ENCODE assay signal across 8 cellular contexts in the genomic region with DNA sequence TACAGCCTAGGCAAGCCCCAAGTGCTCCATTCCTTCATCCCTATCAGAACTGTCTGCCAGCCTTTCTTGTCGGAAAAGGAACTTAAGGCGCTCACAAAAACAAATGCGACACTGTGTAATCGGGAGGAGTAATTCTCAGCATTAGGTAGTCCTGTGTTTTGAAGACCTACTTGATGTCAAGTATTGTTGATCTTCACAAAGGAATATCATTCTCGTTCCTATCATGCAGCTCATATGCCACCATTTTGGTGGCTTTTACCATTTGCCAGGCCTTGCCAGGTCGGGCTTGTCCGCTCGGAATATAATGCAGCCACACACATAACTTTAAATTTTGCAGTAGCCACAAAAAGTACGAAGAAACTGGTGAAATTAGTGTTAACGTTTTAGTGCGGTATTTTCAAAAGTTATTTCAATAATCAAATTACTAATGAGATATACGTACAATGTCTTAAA. TPM values are rescaled to one million over a fixed set of nuclear protein-coding genes. Genes with fewer than 3 reads are reported as not detected.
A peak's percentile ranks its signal among the peaks of the same experiment; 100 is the strongest.
DNase-seq lines count a peak whose midpoint lies in the region; ATAC-seq, FAIRE-seq and TF ChIP-seq lines count a peak whose summit lies in the region.

No MANE protein-coding gene starts in this region.

- no peaks in the 10 kb centered on the region; a peak in 2 of 5 replicates for H3K27me3 ChIP-seq in HepG2 (ENCODE audit: control insufficient read depth in 1 of 2, insufficient read depth in 2 of 2, low read length in 2 of 2)
- H3K27me3 ChIP-seq in transverse colon: no peaks in the 10 kb centered on the region

- TF ChIP-seq CTCF in astrocyte of the cerebellum (IDR thresholded peaks at IDR 0.05; ENCODE audit: low read depth, low read length, missing control alignments) (no peak), HepG2 (CRISPR knock-in tag; IDR thresholded peaks at IDR 0.05) (no peak), transverse colon (IDR thresholded peaks at IDR 0.05) (no peak)

- peak; percentile 39 for FAIRE-seq in HepG2 (lab: Jason Lieb, UNC)

- H3K79me2 ChIP-seq in HepG2 (ENCODE audit: insufficient read depth, low read length): peaks cover 34% of the 10 kb centered on the region

- H3K36me3 ChIP-seq in KOPT-K1 (ENCODE audit: insufficient read depth, low read length) (peaks cover 18% of the 10 kb centered on the region), HepG2 (replicated peaks in 1 of 2; ENCODE audit: control insufficient read depth in 1 of 2, insufficient read depth in 2 of 2, low read length in 2 of 2) (peaks cover 0 to 14% of the 10 kb centered on the region in 2 experiments; a peak in 3 of 5 replicates), transverse colon (no peaks in the 10 kb centered on the region)

- peak overlapping the region; percentile 95 for H3K9ac ChIP-seq in HepG2 (ENCODE audit: insufficient read depth, low read depth, low read length)

- DNase-seq in DMS79 treated with DMSO at 0.1 percent for 48 hours (lab: John Stamatoyannopoulos, UW): peak; percentile 69
- no peak for DNase-seq in DMS79 (lab: John Stamatoyannopoulos, UW)
- no peak for DNase-seq in astrocyte of the cerebellum (ENCODE audit: low read depth)
- DNase-seq in HepG2 (ENCODE audit: low spot score): peak; percentile 5
- DNase-seq in transverse colon: no peak
- no peak for DNase-seq in SKM-1 (lab: John Stamatoyannopoulos, UW; ENCODE audit: unreplicated experiment)

- in situ Hi-C loops in astrocyte of the cerebellum (cut with HindIII; ENCODE audit: low sequenced_read_pairs): no loop called here
- in situ Hi-C loops in HepG2 (cut with HindIII; ENCODE audit: extremely low pct_ligation_motif_present, low pct_unique_long_range_greater_than_20kb): no loop called here
- in situ Hi-C loops in transverse colon (cut with MboI; ENCODE audit: low pct_ligation_motif_present in 1 of 4, low pct_unique_long_range_greater_than_20kb in 1 of 4, low sequenced_read_pairs in 3 of 4): no loop called here

- intact Hi-C loops in HepG2 (cut with micrococcal nuclease; ENCODE audit: unreplicated experiment) (no loop called here), transverse colon (cut with DNase I; ENCODE audit: low total_unique reads) (no loop called here)

- peaks cover 25% of the 10 kb centered on the region for H3K4me1 ChIP-seq in HepG2 (ENCODE audit: insufficient read depth, low read length)
- peaks cover 0 to 25% (median 18%) of the 10 kb centered on the region in 4 donors for H3K4me1 ChIP-seq in transverse colon

- BruUV-seq in HepG2 (replicated peaks; lab: Mats Ljungman, UMichigan): no TSS peak

- H3K9me3 ChIP-seq in KOPT-K1 (ENCODE audit: insufficient read depth, low read length, poor library complexity, severe bottlenecking) (no peaks in the 10 kb centered on the region), HepG2 (ENCODE audit: low read length) (no peaks in the 10 kb centered on the region), transverse colon (no peaks in the 10 kb centered on the region)

- H3K27ac ChIP-seq in KOPT-K1 (ENCODE audit: low read depth, low read length, poor library complexity, severe bottlenecking) (peak overlapping the region; percentile 93), HepG2 (ENCODE audit: extremely low read length, insufficient read depth, low read length) (peak overlapping the region; percentile 99), transverse colon (peak overlapping the region; percentile 97 to 100 (median 99))

- TF ChIP-seq RAD21 in HepG2 (CRISPR knock-in tag; IDR thresholded peaks at IDR 0.05): no peak

- POLR2A ChIA-PET in HepG2 (lab: Yijun Ruan, JAX): interaction anchor here (1.1 to 1.7 kb wide), 4 partner anchors 8 to 595 kb away, joined by 3 to 5 read pairs (median 4); partner anchors contain the start of gene ATXN3

- CTCF ChIA-PET in HepG2 (lab: Yijun Ruan, JAX; ENCODE audit: low intra/inter-chr PET ratio, low total read pairs): no interaction called here

- H3K4me3 ChIP-seq in astrocyte of the cerebellum (ENCODE audit: low read depth, low read length): peak overlapping the region; percentile 55
- peak overlapping the region; percentile 75 to 93 (median 85) for H3K4me3 ChIP-seq in HepG2 (replicated peaks in 1 of 3; ENCODE audit: insufficient read depth in 1 of 3, low read depth in 2 of 3, low read length in 3 of 3)
- peak overlapping the region; percentile 76 to 99 (median 94) for H3K4me3 ChIP-seq in transverse colon

- peak; percentile 20; the same call in 2 of the 3 replicates for ATAC-seq in HepG2
- ATAC-seq in GM21786 (IDR thresholded peaks at IDR 0.05; ENCODE audit: unreplicated experiment): no peak

- 50% methylated on average over 9 of the region's 12 CpGs for WGBS in HepG2 (ENCODE audit: low lambda C conversion rate)
- WGBS in transverse colon (ENCODE audit: low coverage in 1 of 2), 2 donors: 50 to 77% methylated on average over 8 to 12 of the region's 12 CpGs

- peak overlapping the region; percentile 8 for H2AFZ ChIP-seq in HepG2 (ENCODE audit: low read length)

- peak overlapping the region; percentile 80 for H3K4me2 ChIP-seq in HepG2 (ENCODE audit: low read depth, low read length)

- TF ChIP-seq POLR2A in HepG2 (IDR thresholded peaks at IDR 0.05; ENCODE audit: insufficient read depth in 1 of 2, low read depth in 2 of 2, low read length in 2 of 2) (no peak), transverse colon (IDR thresholded peaks at IDR 0.05) (no peak)

- TF ChIP-seq EP300 in HepG2 (IDR thresholded peaks at IDR 0.05; ENCODE audit: low read depth in 2 of 2, low read length in 2 of 2) (no peak), HepG2 (CRISPR knock-in tag; IDR thresholded peaks at IDR 0.05; ENCODE audit: borderline replicate concordance) (no peak), transverse colon (IDR thresholded peaks at IDR 0.05; ENCODE audit: low read depth) (no peak)

- peaks cover 24% of the 10 kb centered on the region for H4K20me1 ChIP-seq in HepG2 (ENCODE audit: insufficient read depth, low read length)

TF ChIP-seq in HepG2, 621 proteins besides CTCF, POLR2A, EP300 and RAD21 (continues in another document):
- TF ChIP-seq, protein P1, sequence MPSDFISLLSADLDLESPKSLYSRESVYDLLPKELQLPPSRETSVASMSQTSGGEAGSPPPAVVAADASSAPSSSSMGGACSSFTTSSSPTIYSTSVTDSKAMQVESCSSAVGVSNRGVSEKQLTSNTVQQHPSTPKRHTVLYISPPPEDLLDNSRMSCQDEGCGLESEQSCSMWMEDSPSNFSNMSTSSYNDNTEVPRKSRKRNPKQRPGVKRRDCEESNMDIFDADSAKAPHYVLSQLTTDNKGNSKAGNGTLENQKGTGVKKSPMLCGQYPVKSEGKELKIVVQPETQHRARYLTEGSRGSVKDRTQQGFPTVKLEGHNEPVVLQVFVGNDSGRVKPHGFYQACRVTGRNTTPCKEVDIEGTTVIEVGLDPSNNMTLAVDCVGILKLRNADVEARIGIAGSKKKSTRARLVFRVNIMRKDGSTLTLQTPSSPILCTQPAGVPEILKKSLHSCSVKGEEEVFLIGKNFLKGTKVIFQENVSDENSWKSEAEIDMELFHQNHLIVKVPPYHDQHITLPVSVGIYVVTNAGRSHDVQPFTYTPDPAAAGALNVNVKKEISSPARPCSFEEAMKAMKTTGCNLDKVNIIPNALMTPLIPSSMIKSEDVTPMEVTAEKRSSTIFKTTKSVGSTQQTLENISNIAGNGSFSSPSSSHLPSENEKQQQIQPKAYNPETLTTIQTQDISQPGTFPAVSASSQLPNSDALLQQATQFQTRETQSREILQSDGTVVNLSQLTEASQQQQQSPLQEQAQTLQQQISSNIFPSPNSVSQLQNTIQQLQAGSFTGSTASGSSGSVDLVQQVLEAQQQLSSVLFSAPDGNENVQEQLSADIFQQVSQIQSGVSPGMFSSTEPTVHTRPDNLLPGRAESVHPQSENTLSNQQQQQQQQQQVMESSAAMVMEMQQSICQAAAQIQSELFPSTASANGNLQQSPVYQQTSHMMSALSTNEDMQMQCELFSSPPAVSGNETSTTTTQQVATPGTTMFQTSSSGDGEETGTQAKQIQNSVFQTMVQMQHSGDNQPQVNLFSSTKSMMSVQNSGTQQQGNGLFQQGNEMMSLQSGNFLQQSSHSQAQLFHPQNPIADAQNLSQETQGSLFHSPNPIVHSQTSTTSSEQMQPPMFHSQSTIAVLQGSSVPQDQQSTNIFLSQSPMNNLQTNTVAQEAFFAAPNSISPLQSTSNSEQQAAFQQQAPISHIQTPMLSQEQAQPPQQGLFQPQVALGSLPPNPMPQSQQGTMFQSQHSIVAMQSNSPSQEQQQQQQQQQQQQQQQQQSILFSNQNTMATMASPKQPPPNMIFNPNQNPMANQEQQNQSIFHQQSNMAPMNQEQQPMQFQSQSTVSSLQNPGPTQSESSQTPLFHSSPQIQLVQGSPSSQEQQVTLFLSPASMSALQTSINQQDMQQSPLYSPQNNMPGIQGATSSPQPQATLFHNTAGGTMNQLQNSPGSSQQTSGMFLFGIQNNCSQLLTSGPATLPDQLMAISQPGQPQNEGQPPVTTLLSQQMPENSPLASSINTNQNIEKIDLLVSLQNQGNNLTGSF (CRISPR knock-in tag; IDR thresholded peaks at IDR 0.05): no peak
- no peak for TF ChIP-seq BORCS8-MEF2B (CRISPR knock-in tag; IDR thresholded peaks at IDR 0.05)

RNA-seq across cellular contexts. Expression of gene PPP4R3A, which starts 0.9 kb away (rescaled TPM):
- total RNA-seq in HepG2 (2016; rRNA removed; fragmentation: Illumina TruSeq; extraction: Trizol): 57.4 and 89.0 TPM in 2 replicates
- total RNA-seq in HepG2 (2016; cell fraction: cytosol; rRNA removed; fragmentation: Illumina TruSeq; extraction: Trizol; ENCODE audit: low read depth): 19.7 and 21.2 TPM in 2 replicates
- total RNA-seq in HepG2 (2016; cell fraction: insoluble cytoplasmic fraction; rRNA removed; fragmentation: Illumina TruSeq; extraction: Trizol): 60.8 and 82.7 TPM in 2 replicates
- total RNA-seq in HepG2 (2016; cell fraction: membrane; rRNA removed; fragmentation: Illumina TruSeq; extraction: Trizol): 40.5 and 42.1 TPM in 2 replicates
- 63.0 and 72.1 TPM in 2 replicates for total RNA-seq in HepG2 (2016; cell fraction: nucleus; rRNA removed; fragmentation: Illumina TruSeq; extraction: Trizol)
- polyA plus RNA-seq in HepG2 (2011; rRNA removed): 22.3 and 22.5 TPM in 2 replicates
- 11.4 and 17.4 TPM in 2 replicates for polyA plus RNA-seq in HepG2 (2011; cell fraction: cytosol; rRNA removed)
- 26.8 and 27.5 TPM in 2 replicates for polyA plus RNA-seq in HepG2 (2011; cell fraction: nucleus; rRNA removed)
- polyA plus RNA-seq in HepG2 (2012): 39.0 and 43.9 TPM in 2 replicates
- 4.7 and 5.3 TPM in 2 replicates for polyA plus RNA-seq in HepG2 (2016; cell fraction: cytosol; fragmentation: Illumina TruSeq; extraction: Trizol; ENCODE audit: low read depth)
- polyA plus RNA-seq in HepG2 (2016; cell fraction: insoluble cytoplasmic fraction; fragmentation: Illumina TruSeq; extraction: Trizol; ENCODE audit: low read depth): 74.1 and 82.9 TPM in 2 replicates
- 18.0 and 19.0 TPM in 2 replicates for polyA plus RNA-seq in HepG2 (2016; cell fraction: membrane; fragmentation: Illumina TruSeq; extraction: Trizol; ENCODE audit: low read depth)
- 99.9 and 101 TPM in 2 replicates for polyA plus RNA-seq in HepG2 (2016; cell fraction: nucleus; fragmentation: Illumina TruSeq; extraction: Trizol; ENCODE audit: insufficient read depth, low read depth)
- 16.2 and 31.7 TPM in 2 replicates for polyA minus RNA-seq in HepG2 (2011; rRNA and poly(A)+ RNA removed; ENCODE audit: low replicate concordance)
- 26.6 and 29.5 TPM in 2 replicates for polyA minus RNA-seq in HepG2 (2011; cell fraction: cytosol; rRNA and poly(A)+ RNA removed)
- 68.9 and 69.3 TPM in 2 replicates for polyA minus RNA-seq in HepG2 (2011; cell fraction: nucleus; rRNA and poly(A)+ RNA removed)
- total RNA-seq in transverse colon: 100 to 1,000 TPM in 2 of 4 donors, 10 to 100 TPM in 2; 79.4 to 121 (median 106) TPM

Comparison
In these comparisons a context has a peak if more than half of its experiments do, and no peak if none do; other contexts are left out.
1. DNase-seq: peak in DMS79 treated with DMSO at 0.1 percent for 48 hours (single experiment) and HepG2 (single experiment); none in DMS79 (single experiment), astrocyte of the cerebellum (single experiment), transverse colon (single experiment) and SKM-1 (single experiment).
2. Peak in every context shown above with its lines, with median percentiles within 50 percentile points of each other: H3K27ac ChIP-seq and H3K4me3 ChIP-seq.